ENCODE assay signal across 1 cellular context in the genomic region with DNA sequence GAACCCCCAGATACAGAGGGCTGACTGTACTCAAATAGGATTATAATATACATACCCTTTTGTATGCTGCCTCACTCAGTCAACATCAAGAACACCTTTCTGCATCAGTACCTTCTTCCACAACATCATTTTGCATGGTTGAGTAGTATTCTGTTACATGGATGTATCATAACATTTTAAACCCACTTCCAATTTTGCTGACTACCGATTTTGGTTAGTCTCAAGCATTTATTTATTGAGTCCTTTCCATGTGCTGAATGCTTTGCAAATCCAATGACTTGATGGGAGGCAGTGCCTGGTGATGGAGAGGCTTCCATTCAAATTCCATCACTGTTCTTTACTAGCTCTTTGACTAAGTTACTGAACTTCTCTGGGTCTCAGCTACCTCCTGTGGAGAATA.
TF ChIP-seq lines count a peak whose summit lies in the region.

No MANE protein-coding gene starts in this region.

TF ChIP-seq in K562, 482 proteins besides CTCF, POLR2A, EP300 and RAD21 (continued from another document):
- TF ChIP-seq C11orf30 (IDR thresholded peaks at IDR 0.05; ENCODE audit: low read depth) (peak; percentile 35; the same call in 1 of the 2 replicates), ZNF146 (CRISPR knock-in tag; IDR thresholded peaks at IDR 0.05; ENCODE audit: unreplicated experiment) (no peak), U2AF1 (optimal IDR thresholded peaks at IDR 0.05; ENCODE audit: low read depth, low read length) (no peak), XRCC4 (IDR thresholded peaks at IDR 0.05; ENCODE audit: extremely low read depth, insufficient read depth, insufficient read length) (no peak), MAFG (tag; conservative IDR thresholded peaks at IDR 0.05) (peak; percentile 43; the same call in 1 of the 2 replicates)
- TF ChIP-seq, protein P1, sequence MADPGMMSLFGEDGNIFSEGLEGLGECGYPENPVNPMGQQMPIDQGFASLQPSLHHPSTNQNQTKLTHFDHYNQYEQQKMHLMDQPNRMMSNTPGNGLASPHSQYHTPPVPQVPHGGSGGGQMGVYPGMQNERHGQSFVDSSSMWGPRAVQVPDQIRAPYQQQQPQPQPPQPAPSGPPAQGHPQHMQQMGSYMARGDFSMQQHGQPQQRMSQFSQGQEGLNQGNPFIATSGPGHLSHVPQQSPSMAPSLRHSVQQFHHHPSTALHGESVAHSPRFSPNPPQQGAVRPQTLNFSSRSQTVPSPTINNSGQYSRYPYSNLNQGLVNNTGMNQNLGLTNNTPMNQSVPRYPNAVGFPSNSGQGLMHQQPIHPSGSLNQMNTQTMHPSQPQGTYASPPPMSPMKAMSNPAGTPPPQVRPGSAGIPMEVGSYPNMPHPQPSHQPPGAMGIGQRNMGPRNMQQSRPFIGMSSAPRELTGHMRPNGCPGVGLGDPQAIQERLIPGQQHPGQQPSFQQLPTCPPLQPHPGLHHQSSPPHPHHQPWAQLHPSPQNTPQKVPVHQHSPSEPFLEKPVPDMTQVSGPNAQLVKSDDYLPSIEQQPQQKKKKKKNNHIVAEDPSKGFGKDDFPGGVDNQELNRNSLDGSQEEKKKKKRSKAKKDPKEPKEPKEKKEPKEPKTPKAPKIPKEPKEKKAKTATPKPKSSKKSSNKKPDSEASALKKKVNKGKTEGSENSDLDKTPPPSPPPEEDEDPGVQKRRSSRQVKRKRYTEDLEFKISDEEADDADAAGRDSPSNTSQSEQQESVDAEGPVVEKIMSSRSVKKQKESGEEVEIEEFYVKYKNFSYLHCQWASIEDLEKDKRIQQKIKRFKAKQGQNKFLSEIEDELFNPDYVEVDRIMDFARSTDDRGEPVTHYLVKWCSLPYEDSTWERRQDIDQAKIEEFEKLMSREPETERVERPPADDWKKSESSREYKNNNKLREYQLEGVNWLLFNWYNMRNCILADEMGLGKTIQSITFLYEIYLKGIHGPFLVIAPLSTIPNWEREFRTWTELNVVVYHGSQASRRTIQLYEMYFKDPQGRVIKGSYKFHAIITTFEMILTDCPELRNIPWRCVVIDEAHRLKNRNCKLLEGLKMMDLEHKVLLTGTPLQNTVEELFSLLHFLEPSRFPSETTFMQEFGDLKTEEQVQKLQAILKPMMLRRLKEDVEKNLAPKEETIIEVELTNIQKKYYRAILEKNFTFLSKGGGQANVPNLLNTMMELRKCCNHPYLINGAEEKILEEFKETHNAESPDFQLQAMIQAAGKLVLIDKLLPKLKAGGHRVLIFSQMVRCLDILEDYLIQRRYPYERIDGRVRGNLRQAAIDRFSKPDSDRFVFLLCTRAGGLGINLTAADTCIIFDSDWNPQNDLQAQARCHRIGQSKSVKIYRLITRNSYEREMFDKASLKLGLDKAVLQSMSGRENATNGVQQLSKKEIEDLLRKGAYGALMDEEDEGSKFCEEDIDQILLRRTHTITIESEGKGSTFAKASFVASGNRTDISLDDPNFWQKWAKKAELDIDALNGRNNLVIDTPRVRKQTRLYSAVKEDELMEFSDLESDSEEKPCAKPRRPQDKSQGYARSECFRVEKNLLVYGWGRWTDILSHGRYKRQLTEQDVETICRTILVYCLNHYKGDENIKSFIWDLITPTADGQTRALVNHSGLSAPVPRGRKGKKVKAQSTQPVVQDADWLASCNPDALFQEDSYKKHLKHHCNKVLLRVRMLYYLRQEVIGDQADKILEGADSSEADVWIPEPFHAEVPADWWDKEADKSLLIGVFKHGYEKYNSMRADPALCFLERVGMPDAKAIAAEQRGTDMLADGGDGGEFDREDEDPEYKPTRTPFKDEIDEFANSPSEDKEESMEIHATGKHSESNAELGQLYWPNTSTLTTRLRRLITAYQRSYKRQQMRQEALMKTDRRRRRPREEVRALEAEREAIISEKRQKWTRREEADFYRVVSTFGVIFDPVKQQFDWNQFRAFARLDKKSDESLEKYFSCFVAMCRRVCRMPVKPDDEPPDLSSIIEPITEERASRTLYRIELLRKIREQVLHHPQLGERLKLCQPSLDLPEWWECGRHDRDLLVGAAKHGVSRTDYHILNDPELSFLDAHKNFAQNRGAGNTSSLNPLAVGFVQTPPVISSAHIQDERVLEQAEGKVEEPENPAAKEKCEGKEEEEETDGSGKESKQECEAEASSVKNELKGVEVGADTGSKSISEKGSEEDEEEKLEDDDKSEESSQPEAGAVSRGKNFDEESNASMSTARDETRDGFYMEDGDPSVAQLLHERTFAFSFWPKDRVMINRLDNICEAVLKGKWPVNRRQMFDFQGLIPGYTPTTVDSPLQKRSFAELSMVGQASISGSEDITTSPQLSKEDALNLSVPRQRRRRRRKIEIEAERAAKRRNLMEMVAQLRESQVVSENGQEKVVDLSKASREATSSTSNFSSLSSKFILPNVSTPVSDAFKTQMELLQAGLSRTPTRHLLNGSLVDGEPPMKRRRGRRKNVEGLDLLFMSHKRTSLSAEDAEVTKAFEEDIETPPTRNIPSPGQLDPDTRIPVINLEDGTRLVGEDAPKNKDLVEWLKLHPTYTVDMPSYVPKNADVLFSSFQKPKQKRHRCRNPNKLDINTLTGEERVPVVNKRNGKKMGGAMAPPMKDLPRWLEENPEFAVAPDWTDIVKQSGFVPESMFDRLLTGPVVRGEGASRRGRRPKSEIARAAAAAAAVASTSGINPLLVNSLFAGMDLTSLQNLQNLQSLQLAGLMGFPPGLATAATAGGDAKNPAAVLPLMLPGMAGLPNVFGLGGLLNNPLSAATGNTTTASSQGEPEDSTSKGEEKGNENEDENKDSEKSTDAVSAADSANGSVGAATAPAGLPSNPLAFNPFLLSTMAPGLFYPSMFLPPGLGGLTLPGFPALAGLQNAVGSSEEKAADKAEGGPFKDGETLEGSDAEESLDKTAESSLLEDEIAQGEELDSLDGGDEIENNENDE (IDR thresholded peaks at IDR 0.05; ENCODE audit: low read depth, low read length): no peak
